32 cellular contexts compared by ENCODE assay signal in genomic region chr11:6864436-6864835, GRCh38. TPM values are rescaled to one million over a fixed set of nuclear protein-coding genes. Genes with fewer than 3 reads are reported as not detected.
DNase-seq lines count a peak whose midpoint lies in the region; ATAC-seq and TF ChIP-seq lines count a peak whose summit lies in the region.
"Had no signal": no experiment of that assay in that cellular context is flagged by ENCODE, and none has a peak within 500 bp of the region (broad histone marks: within the 10 kb centered on the region; RNA-seq: fewer than 3 reads in every experiment).

No MANE protein-coding gene starts in this region.

- H3K36me3 ChIP-seq in IMR-90 (ENCODE audit: control insufficient read depth, insufficient read depth, low read length), result no peaks in the 10 kb centered on the region
- H3K36me3 ChIP-seq: cardiac muscle cell, heart right ventricle, neutrophil had no signal

- H3K36me3 Mint-ChIP-seq in activated CD4-positive, alpha-beta memory T cell treated with anti-CD3 and anti-CD28 coated beads for 36 hours, result no peaks in the 10 kb centered on the region

- no peaks in the 10 kb centered on the region for H3K9me3 ChIP-seq in IMR-90 (ENCODE audit: control insufficient read depth, insufficient read depth, low read length)
- H3K9me3 ChIP-seq: A549, Caco-2, heart right ventricle, neutrophil had no signal

- no peak overlapping the region for H3K18ac ChIP-seq in IMR-90 (ENCODE audit: low read depth, low read length)

- H3K4me1 ChIP-seq in IMR-90 (ENCODE audit: control insufficient read depth, insufficient read depth, low read length), result no peaks in the 10 kb centered on the region
- H3K4me1 ChIP-seq: A549, heart right ventricle had no signal

- no peak for TF ChIP-seq CTCF in IMR-90 (conservative IDR thresholded peaks at IDR 0.05; ENCODE audit: low read depth, low read length)
- TF ChIP-seq CTCF in cardiac fibroblast (IDR thresholded peaks at IDR 0.05; ENCODE audit: low read depth, low read length), result no peak

- no peak overlapping the region for H2BK20ac ChIP-seq in IMR-90 (ENCODE audit: low read depth, low read length)

- H4K5ac ChIP-seq in IMR-90 (ENCODE audit: low read depth, low read length), result no peak overlapping the region

- H3K27ac ChIP-seq in IMR-90 (ENCODE audit: insufficient read depth, low read length), result no peak overlapping the region
- H3K27ac ChIP-seq: A549, cardiac muscle cell, heart right ventricle, neutrophil had no signal

- no peaks in the 10 kb centered on the region for H3K27me3 ChIP-seq in IMR-90 (ENCODE audit: control insufficient read depth, insufficient read depth, low read length)
- H3K27me3 ChIP-seq: cardiac muscle cell, heart right ventricle, neutrophil had no signal

- DNase-seq in AG20443 (ENCODE audit: low spot score), result peak; percentile 26
- DNase-seq in IMR-90, result peak; percentile 58
- peak; percentile 2 to 36 for DNase-seq in cardiac fibroblast (ENCODE audit: low read depth in 2 of 2)
- DNase-seq in hepatic stellate cell (ENCODE audit: low spot score), result peak; percentile 12
- DNase-seq in T-helper 9 cell, result no peak
- no peak for DNase-seq in stimulated activated CD4-positive, alpha-beta T cell treated with anti-CD3 and anti-CD28 coated beads, Interleukin-4, amount 100 ng/mL, for 24 hours
- no peak for DNase-seq in activated CD4-positive, alpha-beta memory T cell treated with anti-CD3 and anti-CD28 coated beads for 36 hours
- DNase-seq: activated CD4-positive, alpha-beta T cell treated with anti-CD3 and anti-CD28 coated beads for 36 hours; activated CD8-positive, alpha-beta memory T cell treated with anti-CD3 and anti-CD28 coated beads for 24 hours; activated naive CD4-positive, alpha-beta T cell treated with Interleukin-2 at 50 U/mL for 16 hours; activated T-cell treated with anti-CD3 and anti-CD28 coated beads, Interleukin-2, amount 50 U/mL, for 24 hours; amygdala; Caco-2; heart right ventricle; Kasumi-1; NCI-H1092; NCI-H187 treated with DMSO at 0.1 percent for 48 hours; NCI-H526; stimulated activated CD4-positive, alpha-beta T cell treated with anti-CD3 and anti-CD28 coated beads, Interleukin-2, amount 100 ng/mL, for 24 hours had no signal

- WGBS in IMR-90 (ENCODE audit: extremely low coverage in 2 of 2, insufficient read length in 1 of 2), 2 experiments, result no CpG with 5 or more reads among the region's 1 CpG

- no peak for TF ChIP-seq POLR2A in IMR-90 (IDR thresholded peaks at IDR 0.05; ENCODE audit: low read depth, low read length)

- H2AFZ ChIP-seq in IMR-90 (replicated peaks; ENCODE audit: low read length, poor library complexity), result no peak overlapping the region

- POLR2A ChIA-PET in IMR-90 (lab: Charles Lee; ENCODE audit: unreplicated experiment), result no interaction called here
- POLR2A ChIA-PET in activated CD4-positive, alpha-beta memory T cell treated with anti-CD3 and anti-CD28 coated beads for 36 hours (lab: Charles Lee), result no interaction called here

- H3K14ac ChIP-seq in IMR-90 (replicated peaks; ENCODE audit: low read depth, low read length), result no peak overlapping the region

- H3K4ac ChIP-seq in IMR-90 (ENCODE audit: low read depth, low read length), result no peak overlapping the region

- TF ChIP-seq RAD21 in IMR-90 (IDR thresholded peaks at IDR 0.05; ENCODE audit: low read length), result no peak

- H3K4me3 ChIP-seq in IMR-90 (ENCODE audit: insufficient read depth, low read depth, low read length), result no peak overlapping the region
- no peak overlapping the region for H3K4me3 ChIP-seq in cardiac fibroblast (replicated peaks in 1 of 2; ENCODE audit: low read depth in 2 of 2, low read length in 2 of 2)
- H3K4me3 ChIP-seq: A549, cardiac muscle cell, heart right ventricle, smooth muscle cell had no signal

- H3K4me1 Mint-ChIP-seq in activated CD4-positive, alpha-beta memory T cell treated with anti-CD3 and anti-CD28 coated beads for 36 hours (ENCODE audit: low read depth), result no peaks in the 10 kb centered on the region
- H3K4me1 Mint-ChIP-seq: activated CD4-positive, alpha-beta T cell treated with anti-CD3 and anti-CD28 coated beads for 36 hours; memory B cell had no signal

- no peaks in the 10 kb centered on the region for H3K9me1 ChIP-seq in IMR-90 (ENCODE audit: insufficient read depth, low read length)

- H4K91ac ChIP-seq in IMR-90 (ENCODE audit: insufficient read depth, low read depth, low read length), result no peak overlapping the region

- H3K56ac ChIP-seq in IMR-90 (ENCODE audit: extremely low read depth, insufficient read depth, low read length), result no peak overlapping the region

- H2BK5ac ChIP-seq in IMR-90 (ENCODE audit: low read depth, low read length, poor library complexity, severe bottlenecking), result no peak overlapping the region

- H2BK120ac ChIP-seq in IMR-90 (ENCODE audit: low read depth, low read length), result no peak overlapping the region

- H3K4me2 ChIP-seq in IMR-90 (ENCODE audit: low read depth, low read length), result no peak overlapping the region; the same call in 1 of the 2 replicates
- H3K4me2 ChIP-seq: A549, smooth muscle cell had no signal

- no peaks in the 10 kb centered on the region for H4K20me1 ChIP-seq in IMR-90 (ENCODE audit: insufficient read depth, low read length)

- in situ Hi-C loops in IMR-90 (cut with MboI; ENCODE audit: low sequenced_read_pairs), result no loop called here

- dilution Hi-C loops in IMR-90 (cut with HindIII; ENCODE audit: low sequenced_read_pairs, unreplicated experiment), result no loop called here

- ATAC-seq in IMR-90 (ENCODE audit: low read depth) (peak; percentile 29; the same call in 1 of the 2 replicates), HG02884 (IDR thresholded peaks at IDR 0.05; ENCODE audit: unreplicated experiment) (no peak)
- ATAC-seq: A549; activated CD4-positive, alpha-beta T cell treated with anti-CD3 and anti-CD28 coated beads for 36 hours; heart right ventricle had no signal

- intact Hi-C loops in IMR-90 (cut with micrococcal nuclease), result no loop called here
- intact Hi-C loops in activated CD4-positive, alpha-beta memory T cell treated with anti-CD3 and anti-CD28 coated beads for 36 hours (cut with micrococcal nuclease), result no loop called here

- H3K23ac ChIP-seq in IMR-90 (ENCODE audit: low read depth, low read length), result no peak overlapping the region

- no peak overlapping the region for H4K8ac ChIP-seq in IMR-90 (ENCODE audit: low read depth in 2 of 2, low read length in 2 of 2)

- peaks cover 7% of the 10 kb centered on the region for H3K27me3 Mint-ChIP-seq in activated CD4-positive, alpha-beta memory T cell treated with anti-CD3 and anti-CD28 coated beads for 36 hours
- H3K27me3 Mint-ChIP-seq: dendritic cell treated with granulocyte-macrophage colony-stimulating factor and Interleukin-4, amounts not matched to agents 40 ng/mL and 50 ng/mL, for 4 days had no signal

- H3K9ac ChIP-seq in IMR-90 (ENCODE audit: low read depth, low read length), result no peak overlapping the region

- H3K27ac Mint-ChIP-seq in activated CD4-positive, alpha-beta memory T cell treated with anti-CD3 and anti-CD28 coated beads for 36 hours, result no peak overlapping the region
- H3K27ac Mint-ChIP-seq: activated CD4-positive, alpha-beta T cell treated with anti-CD3 and anti-CD28 coated beads for 36 hours; activated T-cell treated with anti-CD3 and anti-CD28 coated beads, Interleukin-2, amount 50 U/mL, for 24 hours; dendritic cell treated with granulocyte-macrophage colony-stimulating factor and Interleukin-4, amounts not matched to agents 40 ng/mL and 50 ng/mL, for 4 days; memory B cell; T-helper 1 cell treated with Interleukin-12 subunit alpha and Interleukin-12 subunit beta and Interleukin-4 antibody, amounts not matched to agents 30 μg/mL and 1 μg/mL, for 36 hours had no signal

- H2AK9ac ChIP-seq in IMR-90 (replicated peaks; ENCODE audit: low read depth, low read length, poor library complexity), result no peak overlapping the region

- CTCF ChIA-PET in IMR-90 (lab: Yijun Ruan, JAX), result no interaction called here
- CTCF ChIA-PET in activated CD4-positive, alpha-beta memory T cell treated with anti-CD3 and anti-CD28 coated beads for 36 hours (lab: Charles Lee), result interaction anchor here (1.3 kb wide), 1 partner anchor 52 kb away, joined by 4 read pairs; no protein-coding TSS in a partner anchor

- peaks cover 1% of the 10 kb centered on the region for H3K9me3 Mint-ChIP-seq in activated CD4-positive, alpha-beta memory T cell treated with anti-CD3 and anti-CD28 coated beads for 36 hours
- H3K9me3 Mint-ChIP-seq: activated T-cell treated with anti-CD3 and anti-CD28 coated beads, Interleukin-2, amount 50 U/mL, for 24 hours; dendritic cell treated with granulocyte-macrophage colony-stimulating factor and Interleukin-4, amounts not matched to agents 40 ng/mL and 50 ng/mL, for 4 days had no signal

- H3K4me3 Mint-ChIP-seq in activated CD4-positive, alpha-beta memory T cell treated with anti-CD3 and anti-CD28 coated beads for 36 hours, result no peak overlapping the region
- H3K4me3 Mint-ChIP-seq: activated CD4-positive, alpha-beta T cell treated with anti-CD3 and anti-CD28 coated beads for 36 hours; activated T-cell treated with anti-CD3 and anti-CD28 coated beads, Interleukin-2, amount 50 U/mL, for 24 hours; dendritic cell treated with granulocyte-macrophage colony-stimulating factor and Interleukin-4, amounts not matched to agents 40 ng/mL and 50 ng/mL, for 4 days; memory B cell; T-helper 1 cell treated with Interleukin-12 subunit alpha and Interleukin-12 subunit beta and Interleukin-4 antibody, amounts not matched to agents 30 μg/mL and 1 μg/mL, for 36 hours had no signal

- no peak overlapping the region for H2BK15ac ChIP-seq in IMR-90 (ENCODE audit: low read depth, low read length)

- no peaks in the 10 kb centered on the region for H3K79me1 ChIP-seq in IMR-90 (ENCODE audit: low read depth in 1 of 2, low read length in 2 of 2)

- BruUV-seq in IMR-90 (replicated peaks; lab: Mats Ljungman, UMichigan), result no TSS peak

- no peak overlapping the region for H2AK5ac ChIP-seq in IMR-90 (ENCODE audit: low read depth, low read length)

RNA-seq across cellular contexts. Expression of gene OR10A2, which starts 1.6 kb away (rescaled TPM):
- total RNA-seq in IMR-90 (2012; rRNA removed), result not detected in 2 replicates
- polyA plus RNA-seq in IMR-90 (2012; rRNA removed), result not detected in 2 replicates
- polyA plus RNA-seq in IMR-90 (2012; cell fraction: cytosol; rRNA removed), result not detected in 2 replicates
- not detected in 2 replicates for polyA plus RNA-seq in IMR-90 (2012; cell fraction: nucleus; rRNA removed; ENCODE audit: low replicate concordance)
- not detected for total RNA-seq in activated CD4-positive, alpha-beta memory T cell treated with anti-CD3 and anti-CD28 coated beads for 36 hours
- total RNA-seq: activated CD4-positive, alpha-beta T cell treated with anti-CD3 and anti-CD28 coated beads for 36 hours; Caco-2; cardiac muscle cell; fibroblast of lung; heart right ventricle; renal cortical epithelial cell; SK-MEL-5; smooth muscle cell; urinary bladder had no signal
- polyA plus RNA-seq: A549, BJ, fibroblast of lung, heart right ventricle, smooth muscle cell, urinary bladder had no signal

RNA-seq across cellular contexts. Expression of gene OR10A4, which starts 12.0 kb away (rescaled TPM):
- not detected in 2 replicates for total RNA-seq in IMR-90 (2012; rRNA removed)
- not detected in 2 replicates for polyA plus RNA-seq in IMR-90 (2012; rRNA removed)
- polyA plus RNA-seq in IMR-90 (2012; cell fraction: cytosol; rRNA removed), result not detected in 2 replicates
- polyA plus RNA-seq in IMR-90 (2012; cell fraction: nucleus; rRNA removed; ENCODE audit: low replicate concordance), result not detected in 2 replicates
- total RNA-seq in activated CD4-positive, alpha-beta memory T cell treated with anti-CD3 and anti-CD28 coated beads for 36 hours, result not detected
- total RNA-seq: activated CD4-positive, alpha-beta T cell treated with anti-CD3 and anti-CD28 coated beads for 36 hours; Caco-2; cardiac muscle cell; fibroblast of lung; heart right ventricle; renal cortical epithelial cell; SK-MEL-5; smooth muscle cell; urinary bladder had no signal
- polyA plus RNA-seq: A549, BJ, cardiac muscle cell, fibroblast of lung, heart right ventricle, smooth muscle cell, urinary bladder had no signal

RNA-seq across cellular contexts. Expression of gene OR10A5, which starts 19.0 kb away (rescaled TPM):
- total RNA-seq in IMR-90 (2012; rRNA removed), result not detected in 2 replicates
- polyA plus RNA-seq in IMR-90 (2012; rRNA removed), result not detected in 2 replicates
- polyA plus RNA-seq in IMR-90 (2012; cell fraction: cytosol; rRNA removed), result not detected in 2 replicates
- polyA plus RNA-seq in IMR-90 (2012; cell fraction: nucleus; rRNA removed; ENCODE audit: low replicate concordance), result not detected in 2 replicates
- total RNA-seq in activated CD4-positive, alpha-beta memory T cell treated with anti-CD3 and anti-CD28 coated beads for 36 hours, result not detected
- total RNA-seq: activated CD4-positive, alpha-beta T cell treated with anti-CD3 and anti-CD28 coated beads for 36 hours; Caco-2; cardiac muscle cell; fibroblast of lung; heart right ventricle; renal cortical epithelial cell; SK-MEL-5; smooth muscle cell; urinary bladder had no signal
- polyA plus RNA-seq: A549, BJ, cardiac muscle cell, fibroblast of lung, heart right ventricle, smooth muscle cell, urinary bladder had no signal

RNA-seq across cellular contexts. Expression of gene OR2D2, which starts 27.9 kb away (rescaled TPM):
- 0.28 and 0.36 TPM in 2 replicates for total RNA-seq in IMR-90 (2012; rRNA removed)
- 0.07 TPM in 1 of 2 replicates, not detected in the other for polyA plus RNA-seq in IMR-90 (2012; rRNA removed)
- polyA plus RNA-seq in IMR-90 (2012; cell fraction: cytosol; rRNA removed), result not detected in 2 replicates
- polyA plus RNA-seq in IMR-90 (2012; cell fraction: nucleus; rRNA removed; ENCODE audit: low replicate concordance), result 0.09 and 0.21 TPM in 2 replicates
- total RNA-seq in activated CD4-positive, alpha-beta memory T cell treated with anti-CD3 and anti-CD28 coated beads for 36 hours, result not detected
- total RNA-seq: Caco-2, cardiac muscle cell, heart right ventricle, SK-MEL-5 had no signal
- polyA plus RNA-seq: A549, cardiac muscle cell, fibroblast of lung, heart right ventricle, smooth muscle cell, urinary bladder had no signal

RNA-seq across cellular contexts. Expression of gene OR2D3, which starts 56.4 kb away (rescaled TPM):
- not detected in 2 replicates for total RNA-seq in IMR-90 (2012; rRNA removed)
- not detected in 2 replicates for polyA plus RNA-seq in IMR-90 (2012; rRNA removed)
- polyA plus RNA-seq in IMR-90 (2012; cell fraction: cytosol; rRNA removed), result not detected in 2 replicates
- not detected in 2 replicates for polyA plus RNA-seq in IMR-90 (2012; cell fraction: nucleus; rRNA removed; ENCODE audit: low replicate concordance)
- not detected for total RNA-seq in activated CD4-positive, alpha-beta memory T cell treated with anti-CD3 and anti-CD28 coated beads for 36 hours
- total RNA-seq: activated CD4-positive, alpha-beta T cell treated with anti-CD3 and anti-CD28 coated beads for 36 hours; Caco-2; cardiac muscle cell; fibroblast of lung; heart right ventricle; renal cortical epithelial cell; SK-MEL-5; smooth muscle cell; urinary bladder had no signal
- polyA plus RNA-seq: A549, BJ, fibroblast of lung, heart right ventricle, smooth muscle cell, urinary bladder had no signal

Comparison
In these comparisons a context has a peak if more than half of its experiments do, and no peak if none do; other contexts are left out.
1. DNase-seq: peak in AG20443 (single experiment), IMR-90 (single experiment), cardiac fibroblast (2 of 2) and hepatic stellate cell (single experiment); none in T-helper 9 cell (single experiment), stimulated activated CD4-positive, alpha-beta T cell treated with anti-CD3 and anti-CD28 coated beads, Interleukin-4, amount 100 ng/mL, for 24 hours (single experiment) and activated CD4-positive, alpha-beta memory T cell treated with anti-CD3 and anti-CD28 coated beads for 36 hours (single experiment).